ENCODE assay signal across 12 cellular contexts in the genomic region with DNA sequence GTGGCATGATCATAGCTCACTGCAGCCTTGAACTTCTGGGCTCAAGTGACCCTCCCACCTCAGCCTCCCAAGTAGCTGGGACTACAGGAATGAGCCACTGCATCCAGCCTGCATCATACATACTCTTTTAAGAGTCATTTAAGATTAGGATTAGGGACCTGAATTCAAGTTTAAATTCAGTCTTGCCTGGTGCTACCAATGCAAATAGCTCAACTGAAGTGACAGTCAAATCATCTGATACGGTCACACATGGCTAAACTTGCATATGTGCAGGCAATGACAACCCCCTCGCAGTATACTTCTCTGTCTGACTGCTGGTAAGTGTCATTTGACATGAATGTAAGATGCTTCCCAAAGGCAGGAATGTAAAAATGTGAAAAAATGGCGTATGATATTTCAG. TPM values are rescaled to one million over a fixed set of nuclear protein-coding genes. Genes with fewer than 3 reads are reported as not detected.
DNase-seq lines count a peak whose midpoint lies in the region; ATAC-seq, FAIRE-seq and TF ChIP-seq lines count a peak whose summit lies in the region.
"Had no signal": no experiment of that assay in that cellular context is flagged by ENCODE, and none has a peak within 500 bp of the region (broad histone marks: within the 10 kb centered on the region; RNA-seq: fewer than 3 reads in every experiment).

No MANE protein-coding gene starts in this region.

- in situ Hi-C loops in GM12878 (cut with MboI) = no loop called here

- H3K36me3 ChIP-seq in GM12878 (ENCODE audit: control insufficient read depth in 2 of 2, insufficient read depth in 2 of 2, low read length in 1 of 2) (no peaks in the 10 kb centered on the region), A673 (ENCODE audit: insufficient read depth, low read length, poor library complexity, severe bottlenecking) (no peaks in the 10 kb centered on the region)

- ATAC-seq in GM19467 (IDR thresholded peaks at IDR 0.05; ENCODE audit: unreplicated experiment) (peak; percentile 44), HG03066 (IDR thresholded peaks at IDR 0.05; ENCODE audit: low read depth, unreplicated experiment) (peak; percentile 37), GM12878 (peak; percentile 65)

- peak overlapping the region; percentile 41; the same call in 1 of the 2 replicates for H3K9ac ChIP-seq in GM12878 (ENCODE audit: control insufficient read depth, insufficient read depth, low read length)

- no peak for TF ChIP-seq EP300 in GM12878 (IDR thresholded peaks at IDR 0.05; ENCODE audit: borderline replicate concordance in 1 of 2, control insufficient read depth in 1 of 2, low read depth in 2 of 2, low read length in 2 of 2)

- POLR2A ChIA-PET in GM12878 (lab: Charles Lee) (interaction anchor here (0.8 to 1.6 kb wide), 5 partner anchors 9 to 91 kb away, joined by 3 to 6 read pairs (median 4); no protein-coding TSS in a partner anchor), A673 (lab: Charles Lee; ENCODE audit: low non-redundant PET) (no interaction called here)

- BruUV-seq in GM12878 (replicated peaks; lab: Mats Ljungman, UMichigan) (no TSS peak), A673 (replicated peaks; lab: Mats Ljungman, UMichigan) (no TSS peak)

- peak; percentile 73 for DNase-seq in GM12865 (ENCODE audit: low read depth)
- DNase-seq in GM12878 (ENCODE audit: low read depth, low spot score) = peak; percentile 67
- no peak for DNase-seq in COR-L47 (lab: John Stamatoyannopoulos, UW)
- no peak for DNase-seq in A673 (ENCODE audit: low spot score)
- no peak for DNase-seq in GM19240 (ENCODE audit: insufficient read length, low spot score)
- no peak for DNase-seq in stimulated activated CD4-positive, alpha-beta T cell treated with anti-CD3 and anti-CD28 coated beads, Interleukin-1b, Interleukin-23, amount 100 ng/mL, for 48 hours
- DNase-seq: CD8-positive, alpha-beta memory T cell; stimulated activated naive CD4-positive, alpha-beta T cell treated with Interleukin-2 at 50 U/mL for 16 hours had no signal

- H3K4me1 ChIP-seq in GM12878 (ENCODE audit: control insufficient read depth, insufficient read depth, low read length) (peaks cover 34% of the 10 kb centered on the region), A673 (ENCODE audit: insufficient read depth, low read length, poor library complexity, severe bottlenecking) (no peaks in the 10 kb centered on the region)

- RAD21 ChIA-PET in GM12878 (lab: Charles Lee; ENCODE audit: unreplicated experiment) = interaction anchor here (0.6 to 4.1 kb wide), 17 partner anchors 10 to 157 kb away, joined by 3 to 26 read pairs (median 5); no protein-coding TSS in a partner anchor

- TF ChIP-seq POLR2A in GM12878 (IDR thresholded peaks at IDR 0.05; ENCODE audit: low read depth, low read length) = no peak

- H3K4me3 ChIP-seq in GM12865 (ENCODE audit: low read depth, low read length) = peak overlapping the region; percentile 3; the same call in 1 of the 2 replicates
- peak overlapping the region; percentile 53 for H3K4me3 ChIP-seq in GM12878
- H3K4me3 ChIP-seq in A673 (ENCODE audit: low read depth, low read length, poor library complexity, severe bottlenecking) = no peak overlapping the region

- H3K4me2 ChIP-seq in GM12878 (ENCODE audit: control insufficient read depth, insufficient read depth) = peak overlapping the region; percentile 60

- H3K27ac ChIP-seq in GM12878 (ENCODE audit: control insufficient read depth, insufficient read depth) (peak overlapping the region; percentile 80), A673 (ENCODE audit: low read depth, low read length, poor library complexity, severe bottlenecking) (no peak overlapping the region)

- H3K27me3 ChIP-seq in GM12878 (replicated peaks in 1 of 2; ENCODE audit: control insufficient read depth in 2 of 2, insufficient read depth in 2 of 2, low read length in 1 of 2) = no peaks in the 10 kb centered on the region
- peaks cover 10% of the 10 kb centered on the region for H3K27me3 ChIP-seq in A673 (replicated peaks; ENCODE audit: insufficient read depth, low read depth, low read length, poor library complexity)

- WGBS in GM12878 (ENCODE audit: insufficient coverage, insufficient replicate concordance, low lambda C conversion rate, missing lambda C conversion rate) = 2% methylated on average over 3 of the region's 3 CpGs

- peak; percentile 81 for FAIRE-seq in GM12878 (lab: Jason Lieb, UNC)
- FAIRE-seq: colon had no signal

- no peaks in the 10 kb centered on the region for H3K9me3 ChIP-seq in GM12878 (replicated peaks; ENCODE audit: control insufficient read depth, insufficient read depth, low read length)
- no peaks in the 10 kb centered on the region for H3K9me3 ChIP-seq in A673 (ENCODE audit: low read depth, low read length, poor library complexity, severe bottlenecking)

- CTCF ChIA-PET in GM12878 (lab: Yijun Ruan, JAX) = interaction anchor here (1.0 to 1.8 kb wide), 8 partner anchors 9 to 221 kb away, joined by 3 to 7 read pairs (median 5); a partner anchor contains a TSS
- CTCF ChIA-PET in A673 (lab: Charles Lee) = no interaction called here

- no peak overlapping the region for H2AFZ ChIP-seq in GM12878 (ENCODE audit: control insufficient read depth, low read depth, low read length)

- no peak for TF ChIP-seq RAD21 in GM12878 (IDR thresholded peaks at IDR 0.05; ENCODE audit: insufficient read depth, low read depth, low read length)

- TF ChIP-seq CTCF in GM12865 (IDR thresholded peaks at IDR 0.05; ENCODE audit: insufficient read depth, low read depth, low read length, missing control alignments) (no peak), GM12878 (IDR thresholded peaks at IDR 0.05 in 2 of 3, conservative IDR thresholded peaks at IDR 0.05 in 1 of 3; ENCODE audit: control insufficient read depth in 2 of 3, extremely low read depth in 1 of 3, insufficient read depth in 1 of 3, low read depth in 3 of 3, low read length in 3 of 3) (no peak), A673 (conservative IDR thresholded peaks at IDR 0.05; ENCODE audit: low read depth, low read length) (no peak)

- SMC1A ChIA-PET in GM12878 (lab: Charles Lee; ENCODE audit: uncharacterized antibody, unreplicated experiment) = interaction anchor here (0.8 to 4.2 kb wide), 29 partner anchors 9 to 253 kb away, joined by 3 to 28 read pairs (median 5); no protein-coding TSS in a partner anchor

- intact Hi-C loops in GM12878 (cut with micrococcal nuclease; ENCODE audit: unreplicated experiment) = loop anchor here (1.0 to 5.0 kb wide), 6 partner anchors 15 to 220 kb away; no protein-coding TSS in a partner anchor
- intact Hi-C loops in A673 (cut with micrococcal nuclease; ENCODE audit: unreplicated experiment) = no loop called here

- H4K20me1 ChIP-seq in GM12878 (ENCODE audit: control insufficient read depth, insufficient read depth) = no peaks in the 10 kb centered on the region

- H3K79me2 ChIP-seq in GM12878 (ENCODE audit: control insufficient read depth, insufficient read depth, low read length) = no peaks in the 10 kb centered on the region

TF ChIP-seq in GM12878, 131 proteins besides CTCF, POLR2A, EP300 and RAD21 (continues in another document):
- no peak for TF ChIP-seq CREM (IDR thresholded peaks at IDR 0.05; ENCODE audit: low read depth)
- no peak for TF ChIP-seq CHD2 (IDR thresholded peaks at IDR 0.05; ENCODE audit: borderline replicate concordance, low read depth, low read length)
- no peak for TF ChIP-seq ZNF24 (IDR thresholded peaks at IDR 0.05)
- no peak for TF ChIP-seq SP1 (IDR thresholded peaks at IDR 0.05; ENCODE audit: low read depth, low read length)
- TF ChIP-seq FOXK2 (IDR thresholded peaks at IDR 0.05) = no peak

RNA-seq across cellular contexts. Expression of a gene that starts 31.8 kb away (rescaled TPM):
- total RNA-seq in GM12878 (2013; cell fraction: nucleolus; rRNA removed) = 305 and 317 TPM in 2 replicates
- total RNA-seq in GM12878 (2014; rRNA removed) (17.0 and 17.3 TPM in 2 replicates), GM12878 (2014; rRNA removed; fragmentation: Illumina TruSeq; extraction: Trizol) (24.1 and 24.4 TPM in 2 replicates), GM12878 (2021) (46.8 and 48.2 TPM in 2 replicates), A673 (2021) (26.2 and 28.9 TPM in 2 replicates)
- polyA plus RNA-seq in GM12878 (2011; ENCODE audit: low read depth) = 17.6 TPM
- polyA plus RNA-seq in GM12878 (2011; rRNA removed) (24.0 and 28.9 TPM in 2 replicates), GM12878 (2014; fragmentation: Illumina TruSeq; extraction: Trizol) (47.3 and 65.5 TPM in 2 replicates), GM12878 (2014; fragmentation: Nextera tagmentation; extraction: Ambion mirVana) (1 to 10 TPM; 6.0 to 8.1 TPM), GM12878 (2014; rRNA removed) (27.7 and 30.3 TPM in 2 replicates), GM12878 (2016; fragmentation: Nextera tagmentation; extraction: Ambion mirVana) (10 to 100 TPM in 1 of 2 experiments, 1 to 10 TPM in 1; 8.4 to 22.3 TPM)
- polyA plus RNA-seq in GM12878 (2011; cell fraction: cytosol; rRNA removed) = 15.7 and 18.7 TPM in 2 replicates
- 85.3 and 85.6 TPM in 2 replicates for polyA plus RNA-seq in GM12878 (2011; cell fraction: nucleus; rRNA removed)
- 26.0 and 29.7 TPM in 2 replicates for polyA plus RNA-seq in GM12878 (2012)
- polyA minus RNA-seq in GM12878 (2011; rRNA and poly(A)+ RNA removed) = 39.7 and 51.5 TPM in 2 replicates
- polyA minus RNA-seq in GM12878 (2011; cell fraction: cytosol; rRNA and poly(A)+ RNA removed) = 13.6 and 20.6 TPM in 2 replicates
- polyA minus RNA-seq in GM12878 (2011; cell fraction: nucleus; rRNA and poly(A)+ RNA removed) = 61.7 and 86.0 TPM in 2 replicates

RNA-seq across cellular contexts. Expression of a gene that starts 59.4 kb away (rescaled TPM):
- not detected in 2 replicates for total RNA-seq in GM12878 (2013; cell fraction: nucleolus; rRNA removed)
- total RNA-seq in GM12878 (2014; rRNA removed) (0.51 and 0.82 TPM in 2 replicates), GM12878 (2014; rRNA removed; fragmentation: Illumina TruSeq; extraction: Trizol) (0.13 TPM in 1 of 2 replicates, not detected in the other), GM12878 (2021) (not detected in 2 replicates), A673 (2021) (not detected in 2 replicates)
- not detected for polyA plus RNA-seq in GM12878 (2011; ENCODE audit: low read depth)
- polyA plus RNA-seq in GM12878 (2011; rRNA removed) (0.04 TPM in 1 of 2 replicates, not detected in the other), GM12878 (2014; fragmentation: Illumina TruSeq; extraction: Trizol) (0.06 TPM in 1 of 2 replicates, not detected in the other), GM12878 (2014; fragmentation: Nextera tagmentation; extraction: Ambion mirVana) (not detected), GM12878 (2014; rRNA removed) (0.18 and 0.86 TPM in 2 replicates), GM12878 (2016; fragmentation: Nextera tagmentation; extraction: Ambion mirVana) (under 1 TPM in 1 of 2 experiments, not detected in 1; 0.24 TPM)
- polyA plus RNA-seq in GM12878 (2011; cell fraction: cytosol; rRNA removed) = 0.03 TPM in 1 of 2 replicates, not detected in the other
- 0.03 TPM in 1 of 2 replicates, not detected in the other for polyA plus RNA-seq in GM12878 (2011; cell fraction: nucleus; rRNA removed)
- not detected in 2 replicates for polyA plus RNA-seq in GM12878 (2012)
- polyA minus RNA-seq in GM12878 (2011; rRNA and poly(A)+ RNA removed) = not detected in 2 replicates
- not detected in 2 replicates for polyA minus RNA-seq in GM12878 (2011; cell fraction: cytosol; rRNA and poly(A)+ RNA removed)
- polyA minus RNA-seq in GM12878 (2011; cell fraction: nucleus; rRNA and poly(A)+ RNA removed) = not detected in 2 replicates
- total RNA-seq: CD8-positive, alpha-beta memory T cell; renal cortical epithelial cell had no signal
- polyA plus RNA-seq: CD8-positive, alpha-beta memory T cell had no signal

Comparison
In these comparisons a context has a peak if more than half of its experiments do, and no peak if none do; other contexts are left out.
1. DNase-seq: peak in GM12865 (single experiment) and GM12878 (single experiment); none in COR-L47 (single experiment), A673 (single experiment), GM19240 (single experiment) and stimulated activated CD4-positive, alpha-beta T cell treated with anti-CD3 and anti-CD28 coated beads, Interleukin-1b, Interleukin-23, amount 100 ng/mL, for 48 hours (single experiment).
2. Peak in every context shown above with its lines, with median percentiles within 50 percentile points of each other: ATAC-seq.